Comparison of ENCODE assay signal across 39 cellular contexts in genomic region chr15:48375767-48376166, GRCh38.
"Had no signal": no experiment of that assay in that cellular context is flagged by ENCODE, and none has a peak within 500 bp of the region (broad histone marks: within the 10 kb centered on the region; RNA-seq: fewer than 3 reads in every experiment).

No MANE protein-coding gene starts in this region.

- FAIRE-seq: astrocyte had no signal

- H3K4me3 ChIP-seq: adrenal gland, ascending aorta, body of pancreas, breast epithelium, cardiac muscle cell had no signal

- H3K4me1 Mint-ChIP-seq: activated naive CD4-positive, alpha-beta T cell treated with anti-CD3 and anti-CD28 coated beads, Interleukin-2, amount 10 ng/mL, durations not matched to agents 7 days and 5 days; activated naive CD4-positive, alpha-beta T cell treated with anti-CD3 and anti-CD28 coated beads, Interleukin-2, amount 50 U/mL, for 24 hours; activated naive CD8-positive, alpha-beta T cell treated with anti-CD3 and anti-CD28 coated beads for 36 hours; activated naive CD8-positive, alpha-beta T cell treated with anti-CD3 and anti-CD28 coated beads, Interleukin-2, amount 10 ng/mL, durations not matched to agents 7 days and 5 days; activated naive CD8-positive, alpha-beta T cell treated with anti-CD3 and anti-CD28 coated beads, Interleukin-2, amount 50 U/mL, for 24 hours; activated T-helper 17 cell treated with anti-CD3 and anti-CD28 coated beads, Interleukin-2, amount 50 U/mL, for 72 hours; central memory CD8-positive, alpha-beta T cell had no signal

- H3K4me3 Mint-ChIP-seq: activated naive CD4-positive, alpha-beta T cell treated with anti-CD3 and anti-CD28 coated beads for 36 hours; activated naive CD4-positive, alpha-beta T cell treated with anti-CD3 and anti-CD28 coated beads, Interleukin-2, amount 10 ng/mL, durations not matched to agents 7 days and 5 days; activated naive CD4-positive, alpha-beta T cell treated with anti-CD3 and anti-CD28 coated beads, Interleukin-2, amount 50 U/mL, for 24 hours; activated naive CD8-positive, alpha-beta T cell; activated naive CD8-positive, alpha-beta T cell treated with anti-CD3 and anti-CD28 coated beads for 36 hours; activated naive CD8-positive, alpha-beta T cell treated with anti-CD3 and anti-CD28 coated beads, Interleukin-2, amount 10 ng/mL, durations not matched to agents 7 days and 5 days; activated naive CD8-positive, alpha-beta T cell treated with anti-CD3 and anti-CD28 coated beads, Interleukin-2, amount 50 U/mL, for 24 hours; activated T-cell treated with anti-CD3 and anti-CD28 coated beads, Interleukin-2, amount 50 U/mL, for 24 hours; activated T-cell treated with anti-CD3 and anti-CD28 coated beads, Interleukin-2, amount 50 U/mL, for 4 hours; activated T-cell treated with anti-CD3 and anti-CD28 coated beads, Interleukin-2, amount 50 U/mL, for 72 hours; activated T-helper 1 cell treated with anti-CD3 and anti-CD28 coated beads, Interleukin-12 subunit alpha, Interleukin-12 subunit beta, Interleukin-2, Interleukin-4 antibody, amounts not matched to agents 30 ng/mL and 10 ng/mL and 1 ng/mL, durations not matched to agents 14 hours and 24 hours and 36 hours; activated T-helper 17 cell treated with anti-CD3 and anti-CD28 coated beads, Interleukin-2, amount 50 U/mL, for 72 hours; brain; central memory CD8-positive, alpha-beta T cell had no signal

- H3K27ac Mint-ChIP-seq: activated naive CD4-positive, alpha-beta T cell treated with anti-CD3 and anti-CD28 coated beads for 36 hours; activated naive CD4-positive, alpha-beta T cell treated with anti-CD3 and anti-CD28 coated beads, Interleukin-2, amount 10 ng/mL, durations not matched to agents 7 days and 5 days; activated naive CD4-positive, alpha-beta T cell treated with anti-CD3 and anti-CD28 coated beads, Interleukin-2, amount 50 U/mL, for 24 hours; activated naive CD4-positive, alpha-beta T cell treated with anti-CD3 and anti-CD28 coated beads, Interleukin-2, amount 50 U/mL, for 72 hours; activated naive CD8-positive, alpha-beta T cell; activated naive CD8-positive, alpha-beta T cell treated with anti-CD3 and anti-CD28 coated beads for 36 hours; activated naive CD8-positive, alpha-beta T cell treated with anti-CD3 and anti-CD28 coated beads, Interleukin-2, amount 10 ng/mL, durations not matched to agents 7 days and 5 days; activated naive CD8-positive, alpha-beta T cell treated with anti-CD3 and anti-CD28 coated beads, Interleukin-2, amount 50 U/mL, for 24 hours; activated T-cell treated with anti-CD3 and anti-CD28 coated beads, Interleukin-2, amount 50 U/mL, for 24 hours; activated T-cell treated with anti-CD3 and anti-CD28 coated beads, Interleukin-2, amount 50 U/mL, for 72 hours; activated T-helper 1 cell treated with anti-CD3 and anti-CD28 coated beads, Interleukin-12 subunit alpha, Interleukin-12 subunit beta, Interleukin-2, Interleukin-4 antibody, amounts not matched to agents 30 ng/mL and 10 ng/mL and 1 ng/mL, durations not matched to agents 14 hours and 24 hours and 36 hours; activated T-helper 17 cell treated with anti-CD3 and anti-CD28 coated beads, Interleukin-2, amount 50 U/mL, for 72 hours; activated T-helper 2 cell treated with anti-CD3 and anti-CD28 coated beads, Interferon-gamma antibody, Interleukin-2, Interleukin-4, amounts not matched to agents 10 μg/mL and 5 μg/mL and 100 μg/mL, durations not matched to agents 14 hours and 24 hours and 36 hours; brain had no signal

- H3K27me3 ChIP-seq: adrenal gland, ascending aorta, body of pancreas, brain microvascular endothelial cell, breast epithelium had no signal

- H3K9me3 ChIP-seq: adrenal gland, ascending aorta, body of pancreas, breast epithelium had no signal

- H3K9me3 Mint-ChIP-seq: activated naive CD4-positive, alpha-beta T cell treated with anti-CD3 and anti-CD28 coated beads, Interleukin-2, amount 10 ng/mL, durations not matched to agents 7 days and 5 days; activated T-cell treated with anti-CD3 and anti-CD28 coated beads, Interleukin-2, amount 50 U/mL, for 24 hours; activated T-cell treated with anti-CD3 and anti-CD28 coated beads, Interleukin-2, amount 50 U/mL, for 4 hours; activated T-helper 1 cell treated with anti-CD3 and anti-CD28 coated beads, Interleukin-12 subunit alpha, Interleukin-12 subunit beta, Interleukin-2, Interleukin-4 antibody, amounts not matched to agents 30 ng/mL and 10 ng/mL and 1 ng/mL, durations not matched to agents 14 hours and 24 hours and 36 hours; activated T-helper 2 cell treated with anti-CD3 and anti-CD28 coated beads, Interferon-gamma antibody, Interleukin-2, Interleukin-4, amounts not matched to agents 10 μg/mL and 5 μg/mL and 100 μg/mL, durations not matched to agents 14 hours and 24 hours and 36 hours; central memory CD8-positive, alpha-beta T cell had no signal

- H3K36me3 ChIP-seq: adrenal gland, ascending aorta, brain microvascular endothelial cell, breast epithelium, cardiac muscle cell had no signal

- DNase-seq: activated effector memory CD4-positive, alpha-beta T cell treated with anti-CD3 and anti-CD28 coated beads, Interleukin-2, amount 50 U/mL, for 16 hours; activated effector memory CD4-positive, alpha-beta T cell treated with Interleukin-2 at 50 U/mL for 16 hours; activated gamma-delta T cell; activated gamma-delta T cell treated with Interleukin-2 at 50 U/mL for 16 hours; activated naive CD4-positive, alpha-beta T cell; activated naive CD4-positive, alpha-beta T cell treated with anti-CD3 and anti-CD28 coated beads for 36 hours; activated naive CD4-positive, alpha-beta T cell treated with anti-CD3 and anti-CD28 coated beads, Interleukin-2, amount 10 ng/mL, durations not matched to agents 7 days and 5 days; activated naive CD4-positive, alpha-beta T cell treated with anti-CD3 and anti-CD28 coated beads, Interleukin-2, amount 50 U/mL, for 16 hours; activated naive CD4-positive, alpha-beta T cell treated with Interleukin-2 at 50 U/mL for 16 hours; activated naive CD8-positive, alpha-beta T cell treated with anti-CD3 and anti-CD28 coated beads for 36 hours; activated naive CD8-positive, alpha-beta T cell treated with anti-CD3 and anti-CD28 coated beads, Interleukin-2, amount 10 ng/mL, durations not matched to agents 7 days and 5 days; activated naive CD8-positive, alpha-beta T cell treated with anti-CD3 and anti-CD28 coated beads, Interleukin-2, amount 50 U/mL, for 24 hours; activated T-cell treated with anti-CD3 and anti-CD28 coated beads for 4 hours; activated T-cell treated with anti-CD3 and anti-CD28 coated beads, Interleukin-2, amount 50 U/mL, for 1 hour; activated T-cell treated with anti-CD3 and anti-CD28 coated beads, Interleukin-2, amount 50 U/mL, for 24 hours; activated T-cell treated with anti-CD3 and anti-CD28 coated beads, Interleukin-2, amount 50 U/mL, for 4 hours; activated T-cell treated with anti-CD3 and anti-CD28 coated beads, Interleukin-2, amount 50 U/mL, for 48 hours; activated T-cell treated with anti-CD3 and anti-CD28 coated beads, Interleukin-2, amount 50 U/mL, for 72 hours; adrenal gland; amniotic stem cell; amygdala; anterior cingulate cortex; aorta; body of pancreas; brain microvascular endothelial cell; central memory CD4-positive, alpha-beta T cell; cerebellar nuclear complex had no signal

- ATAC-seq: activated naive CD4-positive, alpha-beta T cell treated with anti-CD3 and anti-CD28 coated beads, Interleukin-2, amount 50 U/mL, for 72 hours; activated naive CD8-positive, alpha-beta T cell treated with anti-CD3 and anti-CD28 coated beads, Interleukin-2, amount 50 U/mL, for 24 hours; activated T-cell treated with anti-CD3 and anti-CD28 coated beads, Interleukin-2, amount 50 U/mL, for 4 hours; activated T-cell treated with anti-CD3 and anti-CD28 coated beads, Interleukin-2, amount 50 U/mL, for 72 hours; activated T-helper 17 cell treated with anti-CD3 and anti-CD28 coated beads, Interleukin-2, amount 50 U/mL, for 72 hours; body of pancreas had no signal

- H3K36me3 Mint-ChIP-seq: activated naive CD4-positive, alpha-beta T cell treated with anti-CD3 and anti-CD28 coated beads, Interleukin-2, amount 10 ng/mL, durations not matched to agents 7 days and 5 days; activated naive CD4-positive, alpha-beta T cell treated with anti-CD3 and anti-CD28 coated beads, Interleukin-2, amount 50 U/mL, for 24 hours; activated naive CD4-positive, alpha-beta T cell treated with anti-CD3 and anti-CD28 coated beads, Interleukin-2, amount 50 U/mL, for 72 hours; activated naive CD8-positive, alpha-beta T cell; activated naive CD8-positive, alpha-beta T cell treated with anti-CD3 and anti-CD28 coated beads for 36 hours; activated naive CD8-positive, alpha-beta T cell treated with anti-CD3 and anti-CD28 coated beads, Interleukin-2, amount 10 ng/mL, durations not matched to agents 7 days and 5 days; brain had no signal

- H3K4me1 ChIP-seq: adrenal gland, ascending aorta, body of pancreas, breast epithelium had no signal

- H3K27ac ChIP-seq: adrenal gland, ascending aorta, body of pancreas, brain microvascular endothelial cell, breast epithelium, cardiac muscle cell had no signal
